ENCODE assay signal across 9 cellular contexts in genomic region chr2:30226144-30227032, GRCh38. TPM values are rescaled to one million over a fixed set of nuclear protein-coding genes. Genes with fewer than 3 reads are reported as not detected.
A peak's percentile ranks its signal among the peaks of the same experiment; 100 is the strongest.
DNase-seq lines count a peak whose midpoint lies in the region; ATAC-seq and TF ChIP-seq lines count a peak whose summit lies in the region.
"Had no signal": no experiment of that assay in that cellular context is flagged by ENCODE, and none has a peak within 500 bp of the region (broad histone marks: within the 10 kb centered on the region; RNA-seq: fewer than 3 reads in every experiment).

No MANE protein-coding gene starts in this region.

- H3K27me3 ChIP-seq in Caco-2 (replicated peaks; ENCODE audit: control insufficient read depth, insufficient read depth, low read length) (no peaks in the 10 kb centered on the region), prostate gland (replicated peaks; ENCODE audit: insufficient read depth) (no peaks in the 10 kb centered on the region)

- peak overlapping the region; percentile 73 to 78 for H3K27ac ChIP-seq in prostate gland

- ATAC-seq in HG02852 (IDR thresholded peaks at IDR 0.05; ENCODE audit: unreplicated experiment) (peak; percentile 37), GM19397 (IDR thresholded peaks at IDR 0.05; ENCODE audit: unreplicated experiment) (no peak)
- no peak for ATAC-seq in central memory CD8-positive, alpha-beta T cell (replicated peaks; ENCODE audit: extremely low read depth, poor library complexity, severe bottlenecking)

- WGBS in prostate gland = 71% methylated on average over 10 of the region's 10 CpGs

- H3K4me3 Mint-ChIP-seq in Caco-2 (ENCODE audit: unreplicated experiment) = no peak overlapping the region
- H3K4me3 Mint-ChIP-seq in central memory CD8-positive, alpha-beta T cell = peak overlapping the region; percentile 91

- H3K27ac Mint-ChIP-seq in Caco-2 (ENCODE audit: unreplicated experiment) = peak overlapping the region; percentile 68
- peak overlapping the region; percentile 98 for H3K27ac Mint-ChIP-seq in central memory CD8-positive, alpha-beta T cell (ENCODE audit: low read depth)

- no peaks in the 10 kb centered on the region for H3K27me3 Mint-ChIP-seq in Caco-2 (ENCODE audit: insufficient read depth, unreplicated experiment)
- no peaks in the 10 kb centered on the region for H3K27me3 Mint-ChIP-seq in central memory CD8-positive, alpha-beta T cell

- TF ChIP-seq CTCF in Caco-2 (IDR thresholded peaks at IDR 0.05; ENCODE audit: insufficient read depth in 1 of 2, low read depth in 1 of 2, low read length in 1 of 2, severe bottlenecking in 1 of 2, unreplicated experiment in 1 of 2) (no peak), prostate gland (IDR thresholded peaks at IDR 0.05) (no peak)

- no peaks in the 10 kb centered on the region for H3K36me3 ChIP-seq in Caco-2 (ENCODE audit: control insufficient read depth, insufficient read depth, low read length)
- H3K36me3 ChIP-seq in prostate gland = no peaks in the 10 kb centered on the region

- no TSS peak for BruUV-seq in Caco-2 (replicated peaks; lab: Mats Ljungman, UMichigan)

- H3K36me3 Mint-ChIP-seq in Caco-2 (ENCODE audit: insufficient read depth, unreplicated experiment) = peaks cover 10% of the 10 kb centered on the region
- peaks cover 19% of the 10 kb centered on the region for H3K36me3 Mint-ChIP-seq in central memory CD8-positive, alpha-beta T cell (ENCODE audit: insufficient read depth)

- H3K9me3 ChIP-seq in Caco-2 (no peaks in the 10 kb centered on the region), prostate gland (no peaks in the 10 kb centered on the region)

- no peak for DNase-seq in Caco-2
- no peak for DNase-seq in central memory CD8-positive, alpha-beta T cell (ENCODE audit: low spot score in 2 of 2)
- no peak for DNase-seq in prostate gland (ENCODE audit: low spot score)
- no peak for DNase-seq in epidermal melanocyte (ENCODE audit: insufficient read length, low spot score)
- no peak for DNase-seq in SHP77 treated with DMSO at 0.1 percent for 48 hours (lab: John Stamatoyannopoulos, UW)
- no peak for DNase-seq in NCI-H2081 (lab: John Stamatoyannopoulos, UW)
- DNase-seq: NCI-H2171 treated with DMSO at 0.1 percent for 48 hours had no signal

- intact Hi-C loops in Caco-2 (cut with micrococcal nuclease; ENCODE audit: unreplicated experiment) = no loop called here
- intact Hi-C loops in prostate gland (cut with DNase I) = no loop called here

- H3K4me3 ChIP-seq in Caco-2 (ENCODE audit: low read depth, low read length) = no peak overlapping the region
- no peak overlapping the region for H3K4me3 ChIP-seq in prostate gland

- H3K4me1 Mint-ChIP-seq in Caco-2 (ENCODE audit: low read depth, unreplicated experiment) = peaks cover 41% of the 10 kb centered on the region
- H3K4me1 Mint-ChIP-seq in central memory CD8-positive, alpha-beta T cell = peaks cover 74% of the 10 kb centered on the region

- POLR2A ChIA-PET in Caco-2 (lab: Charles Lee) = interaction anchor here (1.2 kb wide), 1 partner anchor 8 kb away, joined by 4 read pairs; no protein-coding TSS in a partner anchor

- no peaks in the 10 kb centered on the region for H3K9me3 Mint-ChIP-seq in Caco-2 (ENCODE audit: unreplicated experiment)
- no peaks in the 10 kb centered on the region for H3K9me3 Mint-ChIP-seq in central memory CD8-positive, alpha-beta T cell

- no peak for TF ChIP-seq POLR2A in prostate gland (IDR thresholded peaks at IDR 0.05)

- CTCF ChIA-PET in Caco-2 (lab: Charles Lee) = interaction anchor here (0.8 kb wide), 1 partner anchor 18 kb away, joined by 3 read pairs; no protein-coding TSS in a partner anchor

- peaks cover 29% of the 10 kb centered on the region for H3K4me1 ChIP-seq in Caco-2
- peaks cover 5% of the 10 kb centered on the region for H3K4me1 ChIP-seq in prostate gland (replicated peaks)

RNA-seq across cellular contexts. Expression of gene LBH, which starts 4.9 kb away (rescaled TPM):
- total RNA-seq in Caco-2 (2022) = 126 and 159 TPM in 2 replicates
- total RNA-seq in prostate gland = 10 to 100 TPM; 33.3 to 41.8 TPM
